In genomic region chr11:64372021-64372420, GRCh38 we compare ENCODE assay signal across 24 cellular contexts.
"Had no signal": no experiment of that assay in that cellular context is flagged by ENCODE, and none has a peak within 500 bp of the region (broad histone marks: within the 10 kb centered on the region; RNA-seq: fewer than 3 reads in every experiment).

No MANE protein-coding gene starts in this region.

- H3K27ac ChIP-seq: breast epithelium, gastrocnemius medialis, left ventricle myocardium inferior, thoracic aorta had no signal

- H3K36me3 ChIP-seq: breast epithelium had no signal

- H3K27ac Mint-ChIP-seq: activated CD8-positive, alpha-beta memory T cell treated with anti-CD3 and anti-CD28 coated beads, Interleukin-2, amount 10 ng/mL, durations not matched to agents 7 days and 5 days; activated CD8-positive, alpha-beta T cell treated with anti-CD3 and anti-CD28 coated beads, Interleukin-2, amount 10 ng/mL, durations not matched to agents 7 days and 5 days; activated naive CD4-positive, alpha-beta T cell treated with anti-CD3 and anti-CD28 coated beads, Interleukin-2, amount 50 U/mL, for 24 hours; activated naive CD8-positive, alpha-beta T cell treated with anti-CD3 and anti-CD28 coated beads, Interleukin-2, amount 50 U/mL, for 24 hours; activated T-helper 2 cell treated with anti-CD3 and anti-CD28 coated beads, Interferon-gamma antibody, Interleukin-2, Interleukin-4, amounts not matched to agents 10 μg/mL and 5 μg/mL and 100 μg/mL, durations not matched to agents 14 hours and 24 hours and 36 hours; natural killer cell treated with Interleukin-12 subunit alpha and Interleukin-12 subunit beta and Interleukin-15 and Interleukin-18, amount 100 ng/mL, for 72 hours; stimulated activated effector memory CD8-positive, alpha-beta T cell treated with anti-CD3 and anti-CD28 coated beads, Interleukin-12 subunit alpha, Interleukin-12 subunit beta, amount 100 ng/mL, for 72 hours; stimulated activated naive CD8-positive, alpha-beta T cell treated with anti-CD3 and anti-CD28 coated beads, Interleukin-15, Interleukin-2, amounts not matched to agents 100 ng/mL and 50 ng/mL, for 24 hours; WTC11 had no signal

- H3K36me3 Mint-ChIP-seq: activated naive CD4-positive, alpha-beta T cell treated with anti-CD3 and anti-CD28 coated beads, Interleukin-2, amount 50 U/mL, for 24 hours; natural killer cell treated with Interleukin-12 subunit alpha and Interleukin-12 subunit beta and Interleukin-15 and Interleukin-18, amount 100 ng/mL, for 72 hours had no signal

- ATAC-seq: activated CD8-positive, alpha-beta memory T cell treated with anti-CD3 and anti-CD28 coated beads, Interleukin-2, amount 10 ng/mL, durations not matched to agents 7 days and 5 days; activated CD8-positive, alpha-beta T cell treated with anti-CD3 and anti-CD28 coated beads, Interleukin-2, amount 10 ng/mL, durations not matched to agents 7 days and 5 days; activated naive CD8-positive, alpha-beta T cell treated with anti-CD3 and anti-CD28 coated beads, Interleukin-2, amount 50 U/mL, for 24 hours; natural killer cell treated with Interleukin-12 subunit alpha and Interleukin-12 subunit beta and Interleukin-15 and Interleukin-18, amount 100 ng/mL, for 72 hours; stimulated activated effector memory CD8-positive, alpha-beta T cell treated with anti-CD3 and anti-CD28 coated beads, Interleukin-12 subunit alpha, Interleukin-12 subunit beta, amount 100 ng/mL, for 72 hours; WTC11 had no signal

- H3K27me3 ChIP-seq: breast epithelium, gastrocnemius medialis had no signal

- H3K27me3 Mint-ChIP-seq: activated CD8-positive, alpha-beta memory T cell treated with anti-CD3 and anti-CD28 coated beads, Interleukin-2, amount 10 ng/mL, durations not matched to agents 7 days and 5 days; activated naive CD4-positive, alpha-beta T cell treated with anti-CD3 and anti-CD28 coated beads, Interleukin-2, amount 50 U/mL, for 24 hours; activated naive CD8-positive, alpha-beta T cell treated with anti-CD3 and anti-CD28 coated beads, Interleukin-2, amount 50 U/mL, for 24 hours; central memory CD8-positive, alpha-beta T cell; natural killer cell treated with Interleukin-12 subunit alpha and Interleukin-12 subunit beta and Interleukin-15 and Interleukin-18, amount 100 ng/mL, for 72 hours; stimulated activated naive CD8-positive, alpha-beta T cell treated with anti-CD3 and anti-CD28 coated beads, Interleukin-15, Interleukin-2, amounts not matched to agents 100 ng/mL and 50 ng/mL, for 24 hours had no signal

- H3K9me3 Mint-ChIP-seq: activated naive CD4-positive, alpha-beta T cell treated with anti-CD3 and anti-CD28 coated beads, Interleukin-2, amount 50 U/mL, for 24 hours; activated naive CD8-positive, alpha-beta T cell treated with anti-CD3 and anti-CD28 coated beads, Interleukin-2, amount 50 U/mL, for 24 hours; activated T-helper 2 cell treated with anti-CD3 and anti-CD28 coated beads, Interferon-gamma antibody, Interleukin-2, Interleukin-4, amounts not matched to agents 10 μg/mL and 5 μg/mL and 100 μg/mL, durations not matched to agents 14 hours and 24 hours and 36 hours; central memory CD8-positive, alpha-beta T cell; natural killer cell treated with Interleukin-12 subunit alpha and Interleukin-12 subunit beta and Interleukin-15 and Interleukin-18, amount 100 ng/mL, for 72 hours; stimulated activated effector memory CD8-positive, alpha-beta T cell treated with anti-CD3 and anti-CD28 coated beads, Interleukin-12 subunit alpha, Interleukin-12 subunit beta, amount 100 ng/mL, for 72 hours; stimulated activated naive CD8-positive, alpha-beta T cell treated with anti-CD3 and anti-CD28 coated beads, Interleukin-15, Interleukin-2, amounts not matched to agents 100 ng/mL and 50 ng/mL, for 24 hours; WTC11 had no signal

- DNase-seq: activated CD4-positive, alpha-beta T cell treated with anti-CD3 and anti-CD28 coated beads, Interleukin-2, amount 50 U/mL, for 1 hour; activated CD8-positive, alpha-beta memory T cell treated with anti-CD3 and anti-CD28 coated beads, Interleukin-2, amount 10 ng/mL, durations not matched to agents 7 days and 5 days; activated CD8-positive, alpha-beta T cell treated with anti-CD3 and anti-CD28 coated beads, Interleukin-2, amount 10 ng/mL, durations not matched to agents 7 days and 5 days; activated naive CD8-positive, alpha-beta T cell treated with anti-CD3 and anti-CD28 coated beads, Interleukin-2, amount 50 U/mL, for 24 hours; activated T-cell treated with anti-CD3 and anti-CD28 coated beads, Interleukin-2, amount 50 U/mL, for 48 hours; effector memory CD4-positive, alpha-beta T cell; gastrocnemius medialis; glutamatergic neuron; left ventricle myocardium inferior; mesendoderm; small intestine; stimulated activated CD4-positive, alpha-beta T cell treated with anti-CD3 and anti-CD28 coated beads, Interleukin-4, amount 100 ng/mL, for 24 hours; trophoblast cell had no signal

- H3K9me3 ChIP-seq: breast epithelium, gastrocnemius medialis, left ventricle myocardium inferior, mucosa of descending colon, thoracic aorta had no signal

- H3K4me3 ChIP-seq: breast epithelium, left ventricle myocardium inferior, lung, mucosa of descending colon, thoracic aorta had no signal

- H3K4me1 Mint-ChIP-seq: activated CD8-positive, alpha-beta memory T cell treated with anti-CD3 and anti-CD28 coated beads, Interleukin-2, amount 10 ng/mL, durations not matched to agents 7 days and 5 days; activated naive CD4-positive, alpha-beta T cell treated with anti-CD3 and anti-CD28 coated beads, Interleukin-2, amount 50 U/mL, for 24 hours; activated naive CD8-positive, alpha-beta T cell treated with anti-CD3 and anti-CD28 coated beads, Interleukin-2, amount 50 U/mL, for 24 hours; central memory CD8-positive, alpha-beta T cell; stimulated activated effector memory CD8-positive, alpha-beta T cell treated with anti-CD3 and anti-CD28 coated beads, Interleukin-12 subunit alpha, Interleukin-12 subunit beta, amount 100 ng/mL, for 72 hours had no signal

- H3K4me3 Mint-ChIP-seq: activated CD8-positive, alpha-beta memory T cell treated with anti-CD3 and anti-CD28 coated beads, Interleukin-2, amount 10 ng/mL, durations not matched to agents 7 days and 5 days; activated CD8-positive, alpha-beta T cell treated with anti-CD3 and anti-CD28 coated beads, Interleukin-2, amount 10 ng/mL, durations not matched to agents 7 days and 5 days; activated naive CD4-positive, alpha-beta T cell treated with anti-CD3 and anti-CD28 coated beads, Interleukin-2, amount 50 U/mL, for 24 hours; activated naive CD8-positive, alpha-beta T cell treated with anti-CD3 and anti-CD28 coated beads, Interleukin-2, amount 50 U/mL, for 24 hours; central memory CD8-positive, alpha-beta T cell; natural killer cell treated with Interleukin-12 subunit alpha and Interleukin-12 subunit beta and Interleukin-15 and Interleukin-18, amount 100 ng/mL, for 72 hours; stimulated activated effector memory CD8-positive, alpha-beta T cell treated with anti-CD3 and anti-CD28 coated beads, Interleukin-12 subunit alpha, Interleukin-12 subunit beta, amount 100 ng/mL, for 72 hours; stimulated activated naive CD8-positive, alpha-beta T cell treated with anti-CD3 and anti-CD28 coated beads, Interleukin-15, Interleukin-2, amounts not matched to agents 100 ng/mL and 50 ng/mL, for 24 hours; WTC11 had no signal

- H3K4me1 ChIP-seq: breast epithelium, gastrocnemius medialis had no signal
